In the genomic region with DNA sequence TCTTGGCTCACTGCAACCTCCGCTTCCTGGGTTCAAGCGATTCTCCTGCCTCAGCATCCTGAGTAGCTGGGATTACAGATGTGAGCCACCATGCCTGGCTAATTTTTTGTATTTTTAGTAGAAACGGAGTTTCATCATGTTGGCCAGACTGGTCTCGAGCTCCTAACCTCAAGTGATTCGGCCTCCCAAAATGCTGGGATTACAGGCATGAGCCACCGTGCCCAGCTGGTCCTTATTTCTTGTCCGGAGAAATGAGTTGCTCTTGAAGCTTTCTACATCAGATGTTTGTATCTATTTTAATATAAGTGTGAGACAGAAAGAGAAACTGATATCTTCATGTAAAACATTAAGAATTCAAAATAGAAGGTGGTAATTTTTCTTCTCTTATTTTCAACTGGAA, we compare ENCODE assay signal across 5 cellular contexts. TPM values are rescaled to one million over a fixed set of nuclear protein-coding genes. Genes with fewer than 3 reads are reported as not detected.
"Had no signal": no experiment of that assay in that cellular context is flagged by ENCODE, and none has a peak within 500 bp of the region (broad histone marks: within the 10 kb centered on the region; RNA-seq: fewer than 3 reads in every experiment).

No MANE protein-coding gene starts in this region.

RNA-seq across cellular contexts. Expression of gene KCTD4, which starts 43.9 kb away (rescaled TPM):
- total RNA-seq: GM23338, H1, H9, HepG2 had no signal
- polyA plus RNA-seq: H1, HepG2, IgD-negative memory B cell had no signal
